Comparison of ENCODE assay signal across 19 cellular contexts in the genomic region with DNA sequence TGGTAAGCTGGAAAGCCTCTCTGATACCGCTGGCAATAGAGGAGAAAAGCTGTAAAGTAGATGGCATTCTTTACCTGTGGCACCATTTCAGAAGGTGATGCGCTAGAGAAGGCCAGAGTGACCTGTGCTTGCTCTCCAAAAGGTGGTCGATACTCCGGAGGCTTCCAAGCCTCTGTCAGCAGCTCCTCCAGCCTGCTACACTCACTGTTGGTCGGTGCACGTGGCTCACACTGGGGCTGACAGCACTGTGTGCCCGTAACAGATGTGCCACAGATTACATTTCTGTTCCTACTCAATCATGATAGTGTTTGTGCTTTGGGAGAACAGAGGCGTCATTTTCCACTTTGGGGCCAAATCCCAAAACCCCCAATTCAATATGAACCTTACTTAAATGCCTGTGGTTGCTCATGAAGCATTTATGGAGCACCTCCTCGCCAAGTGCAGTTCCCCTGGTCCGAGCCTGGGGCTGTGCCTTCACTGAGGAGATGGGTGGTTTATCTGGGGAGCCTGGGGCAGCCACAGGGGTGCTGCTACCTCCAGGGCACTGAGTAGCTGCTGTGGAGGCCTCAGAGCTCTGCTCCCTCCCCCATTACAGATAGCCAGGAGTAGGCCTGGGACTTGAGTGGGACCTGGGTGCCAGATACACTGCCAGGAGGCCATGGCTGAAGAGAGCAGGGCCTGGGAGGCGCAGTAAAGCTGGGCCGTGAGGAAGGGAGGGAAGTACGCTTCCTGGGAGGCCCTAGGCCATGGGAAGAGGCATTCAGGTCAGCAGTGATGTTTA. TPM values are rescaled to one million over a fixed set of nuclear protein-coding genes. Genes with fewer than 3 reads are reported as not detected.
A peak's percentile ranks its signal among the peaks of the same experiment; 100 is the strongest.
DNase-seq lines count a peak whose midpoint lies in the region; ATAC-seq and TF ChIP-seq lines count a peak whose summit lies in the region.
"Had no signal": no experiment of that assay in that cellular context is flagged by ENCODE, and none has a peak within 500 bp of the region (broad histone marks: within the 10 kb centered on the region; RNA-seq: fewer than 3 reads in every experiment).

No MANE protein-coding gene starts in this region.

- peaks cover 85% of the 10 kb centered on the region for H3K36me3 ChIP-seq in DND-41 (ENCODE audit: insufficient read depth, low read length)
- H3K36me3 ChIP-seq in osteoblast (ENCODE audit: insufficient read depth, low read length): peaks cover 68% of the 10 kb centered on the region

- TF ChIP-seq CTCF in DND-41 (IDR thresholded peaks at IDR 0.05; ENCODE audit: borderline replicate concordance, extremely low read depth, low read length, poor library complexity, severe bottlenecking) (no peak), osteoblast (IDR thresholded peaks at IDR 0.05; ENCODE audit: extremely low read depth, low read depth, low read length) (no peak), mesothelial cell of epicardium (IDR thresholded peaks at IDR 0.05; ENCODE audit: unreplicated experiment) (no peak)

- H3K27ac ChIP-seq in DND-41 (ENCODE audit: low read length) (no peak overlapping the region), cingulate gyrus (ENCODE audit: low read depth, low read length) (peak overlapping the region; percentile 47), osteoblast (ENCODE audit: low read depth, low read length) (no peak overlapping the region)
- H3K27ac ChIP-seq: tibial artery had no signal

- no peaks in the 10 kb centered on the region for H3K4me1 ChIP-seq in DND-41 (ENCODE audit: insufficient read depth, low read length)
- peaks cover 16% of the 10 kb centered on the region for H3K4me1 ChIP-seq in osteoblast (ENCODE audit: insufficient read depth, low read length)

- DNase-seq in AG08396 (ENCODE audit: low spot score) (peak; percentile 5), DND-41 (peak; percentile 1), osteoblast (ENCODE audit: insufficient read length, low spot score, missing footprints) (peak; percentile 67), GM19240 (ENCODE audit: insufficient read length, low spot score) (no peak), HuH-7.5 (ENCODE audit: low spot score) (no peak), H4 (ENCODE audit: low spot score) (no peak), mesothelial cell of epicardium (ENCODE audit: low spot score in 2 of 2, unreplicated experiment in 2 of 2) (no peak)
- DNase-seq: activated CD4-positive, alpha-beta T cell treated with anti-CD3 and anti-CD28 coated beads, Interleukin-2, amount 10 ng/mL, durations not matched to agents 24 days and 14 days; activated T-cell treated with anti-CD3 and anti-CD28 coated beads for 4 hours; dermis blood vessel endothelial cell; foreskin melanocyte; hypothalamus; mucosa of descending colon; NCI-H1105 treated with DMSO at 0.1 percent for 48 hours; NCI-H69; stimulated activated CD4-positive, alpha-beta T cell treated with anti-CD3 and anti-CD28 coated beads, Interleukin-15, amount 100 ng/mL, for 24 hours had no signal

- H3K27me3 ChIP-seq in DND-41 (ENCODE audit: insufficient read depth, low read length, poor library complexity) (no peaks in the 10 kb centered on the region), osteoblast (ENCODE audit: insufficient read depth, low read length) (no peaks in the 10 kb centered on the region)
- H3K27me3 ChIP-seq: tibial artery had no signal

- peaks cover 13% of the 10 kb centered on the region; the same call in 1 of the 2 replicates for H4K20me1 ChIP-seq in DND-41 (ENCODE audit: insufficient read depth, low read length)
- H4K20me1 ChIP-seq in osteoblast (ENCODE audit: insufficient read depth, low read length): peaks cover 20% of the 10 kb centered on the region

- H3K9me3 Mint-ChIP-seq in mesothelial cell of epicardium: no peaks in the 10 kb centered on the region
- H3K9me3 Mint-ChIP-seq: activated CD4-positive, alpha-beta T cell treated with anti-CD3 and anti-CD28 coated beads, Interleukin-2, amount 10 ng/mL, durations not matched to agents 24 days and 14 days had no signal

- no peaks in the 10 kb centered on the region for H3K27me3 Mint-ChIP-seq in mesothelial cell of epicardium (ENCODE audit: low read depth)
- H3K27me3 Mint-ChIP-seq: activated CD4-positive, alpha-beta T cell treated with anti-CD3 and anti-CD28 coated beads, Interleukin-2, amount 10 ng/mL, durations not matched to agents 24 days and 14 days had no signal

- H3K9ac ChIP-seq in DND-41 (ENCODE audit: low read depth, low read length): no peak overlapping the region

- H3K4me3 ChIP-seq in DND-41 (ENCODE audit: low read depth in 1 of 2, low read length in 2 of 2) (no peak overlapping the region), osteoblast (ENCODE audit: insufficient read depth, low read length) (no peak overlapping the region)
- H3K4me3 ChIP-seq: mucosa of descending colon, tibial artery had no signal

- H2AFZ ChIP-seq in DND-41 (ENCODE audit: low read depth, low read length) (no peak overlapping the region), osteoblast (ENCODE audit: low read length) (no peak overlapping the region)

- no peak overlapping the region for H3K4me3 Mint-ChIP-seq in mesothelial cell of epicardium
- H3K4me3 Mint-ChIP-seq: activated CD4-positive, alpha-beta T cell treated with anti-CD3 and anti-CD28 coated beads, Interleukin-2, amount 10 ng/mL, durations not matched to agents 24 days and 14 days had no signal

- H3K27ac Mint-ChIP-seq in mesothelial cell of epicardium: no peak overlapping the region
- H3K27ac Mint-ChIP-seq: activated CD4-positive, alpha-beta T cell treated with anti-CD3 and anti-CD28 coated beads, Interleukin-2, amount 10 ng/mL, durations not matched to agents 24 days and 14 days had no signal

- H3K4me2 ChIP-seq in DND-41 (ENCODE audit: insufficient read depth, low read length) (no peak overlapping the region), osteoblast (ENCODE audit: insufficient read depth, low read length) (no peak overlapping the region)

- H3K4me1 Mint-ChIP-seq in mesothelial cell of epicardium: no peaks in the 10 kb centered on the region
- H3K4me1 Mint-ChIP-seq: activated CD4-positive, alpha-beta T cell treated with anti-CD3 and anti-CD28 coated beads, Interleukin-2, amount 10 ng/mL, durations not matched to agents 24 days and 14 days had no signal

- ATAC-seq in DND-41 (ENCODE audit: insufficient read depth, low read depth): peak; percentile 10; the same call in 1 of the 3 replicates
- ATAC-seq: Right ventricle myocardium inferior had no signal

- no peaks in the 10 kb centered on the region for H3K79me2 ChIP-seq in DND-41 (ENCODE audit: insufficient read depth, low read length)
- no peaks in the 10 kb centered on the region for H3K79me2 ChIP-seq in osteoblast (ENCODE audit: insufficient read depth, low read length)

- peaks cover 42% of the 10 kb centered on the region for H3K36me3 Mint-ChIP-seq in mesothelial cell of epicardium

- H3K9me3 ChIP-seq in DND-41 (ENCODE audit: insufficient read depth, low read length, severe bottlenecking): no peaks in the 10 kb centered on the region
- H3K9me3 ChIP-seq in osteoblast (ENCODE audit: low read depth, low read length): no peaks in the 10 kb centered on the region
- H3K9me3 ChIP-seq: mucosa of descending colon, tibial artery had no signal

RNA-seq across cellular contexts. Expression of gene CCNK, which starts 26.8 kb away (rescaled TPM):
- total RNA-seq in osteoblast (28.6 and 35.4 TPM in 2 replicates), mesothelial cell of epicardium (65.1 to 71.9 TPM (median 67.9 TPM) in 3 replicates)
- 9.1 and 15.9 TPM in 2 replicates for total RNA-seq in H4 (2014; rRNA removed; shearing (Covaris generic))

RNA-seq across cellular contexts. Expression of gene SETD3, which starts 27.4 kb away (rescaled TPM):
- total RNA-seq in osteoblast: 58.6 and 65.1 TPM in 2 replicates
- 34.2 and 35.8 TPM in 2 replicates for total RNA-seq in H4 (2014; rRNA removed; shearing (Covaris generic))
- 47.4 to 49.3 TPM (median 47.7 TPM) in 3 replicates for total RNA-seq in mesothelial cell of epicardium

Comparison
In these comparisons a context has a peak if more than half of its experiments do, and no peak if none do; other contexts are left out.
1. DNase-seq: peak in AG08396 (single experiment), DND-41 (single experiment) and osteoblast (single experiment); none in GM19240 (single experiment), HuH-7.5 (single experiment), H4 (single experiment) and mesothelial cell of epicardium (0 of 2).